Comparison of ENCODE assay signal across 16 cellular contexts in genomic region chr1:145272841-145273240, GRCh38. TPM values are rescaled to one million over a fixed set of nuclear protein-coding genes. Genes with fewer than 3 reads are reported as not detected.
"Had no signal": no experiment of that assay in that cellular context is flagged by ENCODE, and none has a peak within 500 bp of the region (broad histone marks: within the 10 kb centered on the region; RNA-seq: fewer than 3 reads in every experiment).

No MANE protein-coding gene starts in this region.

RNA-seq across cellular contexts. Expression of gene PPIAL4D, which starts 30.9 kb away (rescaled TPM):
- total RNA-seq: stomach, subcutaneous adipose tissue, suprapubic skin, temporal lobe, testis, thoracic aorta, thyroid gland, tibial nerve, transverse colon, upper lobe of left lung, upper lobe of right lung, ureter, urinary bladder, uterus, vagina had no signal
- polyA plus RNA-seq: stomach, thymus, urinary bladder had no signal
